Comparison of ENCODE assay signal across 9 cellular contexts in genomic region chrX:139691493-139691842, GRCh38. TPM values are rescaled to one million over a fixed set of nuclear protein-coding genes. Genes with fewer than 3 reads are reported as not detected.
A peak's percentile ranks its signal among the peaks of the same experiment; 100 is the strongest.
DNase-seq lines count a peak whose midpoint lies in the region; ATAC-seq and TF ChIP-seq lines count a peak whose summit lies in the region.
"Had no signal": no experiment of that assay in that cellular context is flagged by ENCODE, and none has a peak within 500 bp of the region (broad histone marks: within the 10 kb centered on the region; RNA-seq: fewer than 3 reads in every experiment).

No MANE protein-coding gene starts in this region.

- H3K9me3 ChIP-seq in upper lobe of left lung = no peaks in the 10 kb centered on the region

- peak overlapping the region; percentile 41 for H3K4me3 Mint-ChIP-seq in activated T-cell treated with anti-CD3 and anti-CD28 coated beads, Interleukin-2, amount 50 U/mL, for 24 hours
- peak overlapping the region; percentile 60 for H3K4me3 Mint-ChIP-seq in MCF 10A (ENCODE audit: unreplicated experiment)

- CTCF ChIA-PET in MCF 10A (lab: Yijun Ruan, JAX) = no interaction called here

- peaks cover 0 to 14% (median 6%) of the 10 kb centered on the region in 4 donors for H3K4me1 ChIP-seq in upper lobe of left lung

- H3K4me1 Mint-ChIP-seq in activated T-cell treated with anti-CD3 and anti-CD28 coated beads, Interleukin-2, amount 50 U/mL, for 24 hours (ENCODE audit: low read depth) = peaks cover 1% of the 10 kb centered on the region
- no peaks in the 10 kb centered on the region for H3K4me1 Mint-ChIP-seq in MCF 10A (ENCODE audit: insufficient read depth, unreplicated experiment)

- peaks cover 28% of the 10 kb centered on the region for H3K27me3 Mint-ChIP-seq in activated T-cell treated with anti-CD3 and anti-CD28 coated beads, Interleukin-2, amount 50 U/mL, for 24 hours
- H3K27me3 Mint-ChIP-seq in MCF 10A (ENCODE audit: insufficient read depth, unreplicated experiment) = no peaks in the 10 kb centered on the region

- WGBS in upper lobe of left lung, 2 donors = 2 to 33% methylated on average over 9 to 20 of the region's 23 CpGs

- no peak overlapping the region for H3K27ac ChIP-seq in upper lobe of left lung

- BruUV-seq in MCF 10A (replicated peaks; lab: Mats Ljungman, UMichigan) = no TSS peak

- POLR2A ChIA-PET in MCF 10A (lab: Yijun Ruan, JAX) = no interaction called here

- no peak for DNase-seq in activated T-cell treated with anti-CD3 and anti-CD28 coated beads, Interleukin-2, amount 50 U/mL, for 24 hours
- DNase-seq in activated T-cell treated with anti-CD3 and anti-CD28 coated beads, Interleukin-2, amount 50 U/mL, for 48 hours = no peak
- DNase-seq in MCF 10A (ENCODE audit: unreplicated experiment) (no peak), left lobe of liver (ENCODE audit: low spot score) (no peak), upper lobe of left lung (peak in 1 of 2 donors; percentile 42), NOMO-1 (lab: John Stamatoyannopoulos, UW; ENCODE audit: unreplicated experiment in 2 of 2) (no peak), NCI-H446 treated with DMSO at 0.1 percent for 48 hours (lab: John Stamatoyannopoulos, UW) (no peak)
- DNase-seq: CD8-positive, alpha-beta memory T cell had no signal

- no peaks in the 10 kb centered on the region for H3K36me3 ChIP-seq in upper lobe of left lung

- H3K9me3 Mint-ChIP-seq in activated T-cell treated with anti-CD3 and anti-CD28 coated beads, Interleukin-2, amount 50 U/mL, for 24 hours = no peaks in the 10 kb centered on the region
- peaks cover 13% of the 10 kb centered on the region for H3K9me3 Mint-ChIP-seq in MCF 10A (ENCODE audit: unreplicated experiment)

- TF ChIP-seq EP300 in upper lobe of left lung (IDR thresholded peaks at IDR 0.05) = no peak

- TF ChIP-seq CTCF in MCF 10A (IDR thresholded peaks at IDR 0.05; ENCODE audit: unreplicated experiment) (no peak), upper lobe of left lung (IDR thresholded peaks at IDR 0.05) (no peak)

- ATAC-seq in left lobe of liver (peak; percentile 68), upper lobe of left lung (ENCODE audit: low FRiP score in 2 of 2) (no peak), HG02840 (IDR thresholded peaks at IDR 0.05; ENCODE audit: low FRiP score, unreplicated experiment) (no peak)

- peaks cover 0 to 15% (median 0%) of the 10 kb centered on the region in 4 donors for H3K27me3 ChIP-seq in upper lobe of left lung

- H3K27ac Mint-ChIP-seq in activated T-cell treated with anti-CD3 and anti-CD28 coated beads, Interleukin-2, amount 50 U/mL, for 24 hours = no peak overlapping the region
- no peak overlapping the region for H3K27ac Mint-ChIP-seq in MCF 10A (ENCODE audit: low read depth, unreplicated experiment)

- no peak for TF ChIP-seq POLR2A in upper lobe of left lung (IDR thresholded peaks at IDR 0.05)

- H3K4me3 ChIP-seq in upper lobe of left lung = peak overlapping the region in 3 of 4 donors; percentile 18 to 41 (median 36)

- intact Hi-C loops in MCF 10A (cut with micrococcal nuclease) = no loop called here

- no peaks in the 10 kb centered on the region for H3K36me3 Mint-ChIP-seq in activated T-cell treated with anti-CD3 and anti-CD28 coated beads, Interleukin-2, amount 50 U/mL, for 24 hours (ENCODE audit: low read depth)
- no peaks in the 10 kb centered on the region for H3K36me3 Mint-ChIP-seq in MCF 10A (ENCODE audit: insufficient read depth, unreplicated experiment)
- H3K36me3 Mint-ChIP-seq: CD8-positive, alpha-beta memory T cell had no signal

RNA-seq across cellular contexts. Expression of gene MCF2, which starts 16.5 kb away (rescaled TPM):
- total RNA-seq in MCF 10A (2022) = 1.5 and 2.1 TPM in 2 replicates
- 0.20 TPM for total RNA-seq in left lobe of liver
- total RNA-seq in upper lobe of left lung = under 1 TPM in 3 of 6 donors, not detected in 3; 0.11 to 0.49 (median 0.20) TPM
